Comparison of ENCODE assay signal across 8 cellular contexts in the genomic region with DNA sequence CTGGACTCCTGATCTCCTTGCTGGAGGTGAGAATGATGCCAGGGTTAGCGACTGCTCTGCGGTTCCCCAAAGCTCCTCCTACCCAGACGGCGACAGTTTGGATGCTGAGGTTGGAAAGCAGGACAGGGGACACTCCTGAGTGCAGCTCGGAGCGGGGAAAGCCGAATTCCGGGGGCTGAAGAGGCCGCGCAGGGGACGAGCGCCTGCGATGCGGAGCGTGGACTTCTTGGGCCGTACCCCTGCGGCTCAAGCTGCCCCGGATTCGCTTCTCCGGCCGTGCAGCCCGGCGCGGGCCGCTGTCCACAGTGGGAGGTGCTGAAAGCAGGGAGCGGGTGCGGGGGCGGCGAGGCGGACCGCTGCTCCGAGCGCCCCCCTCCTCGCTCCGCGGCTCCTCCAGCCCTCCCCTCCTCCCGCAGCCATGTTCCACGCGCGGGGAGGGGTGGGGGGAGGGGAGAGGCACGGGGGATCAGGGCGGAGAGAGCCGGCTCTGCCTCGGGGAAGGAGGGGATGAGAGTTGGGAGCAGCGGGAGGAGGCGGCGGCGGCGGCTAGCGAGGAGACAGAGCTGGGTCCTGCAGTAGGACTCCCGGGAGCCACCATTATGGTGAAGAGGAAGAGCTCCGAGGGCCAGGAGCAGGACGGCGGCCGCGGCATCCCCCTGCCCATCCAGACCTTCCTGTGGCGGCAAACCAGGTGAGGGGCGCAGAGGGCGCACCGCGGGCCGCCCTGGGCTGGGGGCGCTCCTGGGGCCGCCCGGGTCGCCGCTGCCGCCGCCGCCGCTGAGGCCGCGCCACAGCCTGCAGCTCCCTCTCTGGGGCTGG. TPM values are rescaled to one million over a fixed set of nuclear protein-coding genes. Genes with fewer than 3 reads are reported as not detected.
A peak's percentile ranks its signal among the peaks of the same experiment; 100 is the strongest.
DNase-seq lines count a peak whose midpoint lies in the region; ATAC-seq and TF ChIP-seq lines count a peak whose summit lies in the region.

A gene with protein sequence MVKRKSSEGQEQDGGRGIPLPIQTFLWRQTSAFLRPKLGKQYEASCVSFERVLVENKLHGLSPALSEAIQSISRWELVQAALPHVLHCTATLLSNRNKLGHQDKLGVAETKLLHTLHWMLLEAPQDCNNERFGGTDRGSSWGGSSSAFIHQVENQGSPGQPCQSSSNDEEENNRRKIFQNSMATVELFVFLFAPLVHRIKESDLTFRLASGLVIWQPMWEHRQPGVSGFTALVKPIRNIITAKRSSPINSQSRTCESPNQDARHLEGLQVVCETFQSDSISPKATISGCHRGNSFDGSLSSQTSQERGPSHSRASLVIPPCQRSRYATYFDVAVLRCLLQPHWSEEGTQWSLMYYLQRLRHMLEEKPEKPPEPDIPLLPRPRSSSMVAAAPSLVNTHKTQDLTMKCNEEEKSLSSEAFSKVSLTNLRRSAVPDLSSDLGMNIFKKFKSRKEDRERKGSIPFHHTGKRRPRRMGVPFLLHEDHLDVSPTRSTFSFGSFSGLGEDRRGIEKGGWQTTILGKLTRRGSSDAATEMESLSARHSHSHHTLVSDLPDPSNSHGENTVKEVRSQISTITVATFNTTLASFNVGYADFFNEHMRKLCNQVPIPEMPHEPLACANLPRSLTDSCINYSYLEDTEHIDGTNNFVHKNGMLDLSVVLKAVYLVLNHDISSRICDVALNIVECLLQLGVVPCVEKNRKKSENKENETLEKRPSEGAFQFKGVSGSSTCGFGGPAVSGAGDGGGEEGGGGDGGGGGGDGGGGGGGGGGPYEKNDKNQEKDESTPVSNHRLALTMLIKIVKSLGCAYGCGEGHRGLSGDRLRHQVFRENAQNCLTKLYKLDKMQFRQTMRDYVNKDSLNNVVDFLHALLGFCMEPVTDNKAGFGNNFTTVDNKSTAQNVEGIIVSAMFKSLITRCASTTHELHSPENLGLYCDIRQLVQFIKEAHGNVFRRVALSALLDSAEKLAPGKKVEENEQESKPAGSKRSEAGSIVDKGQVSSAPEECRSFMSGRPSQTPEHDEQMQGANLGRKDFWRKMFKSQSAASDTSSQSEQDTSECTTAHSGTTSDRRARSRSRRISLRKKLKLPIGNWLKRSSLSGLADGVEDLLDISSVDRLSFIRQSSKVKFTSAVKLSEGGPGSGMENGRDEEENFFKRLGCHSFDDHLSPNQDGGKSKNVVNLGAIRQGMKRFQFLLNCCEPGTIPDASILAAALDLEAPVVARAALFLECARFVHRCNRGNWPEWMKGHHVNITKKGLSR (N-terminal part only) (plus strand): TSS at position 359 of the 819 bp plus-strand sequence. CDS start 241 bp downstream, at position 600.

- WGBS in testis, 2 donors: 2 to 3% methylated on average over 26 to 66 of the region's 73 CpGs

- TF ChIP-seq POLR2A in testis (IDR thresholded peaks at IDR 0.05): no peak

- H3K36me3 ChIP-seq in testis (ENCODE audit: low read depth, missing control alignments): no peaks in the 10 kb centered on the region

- H3K4me3 ChIP-seq in testis: peak within 1 kb of the TSS; percentile 62 to 71

- TF ChIP-seq CTCF in VCaP (conservative IDR thresholded peaks at IDR 0.05) (no peak; the same call in none of the 2 replicates), testis (IDR thresholded peaks at IDR 0.05) (no peak)

- intact Hi-C loops in testis (cut with DNase I; ENCODE audit: low total_unique reads): no loop called here

- peaks cover 5% of the 10 kb centered on the region for H3K4me1 ChIP-seq in testis

- ATAC-seq in esophagus mucosa: peak; percentile 77

- DNase-seq in activated T-cell treated with anti-CD3 and anti-CD28 coated beads for 48 hours (ENCODE audit: low read depth) (peak; percentile 11), activated T-cell treated with anti-CD3 and anti-CD28 coated beads for 4 hours (no peak), LHCN-M2 (ENCODE audit: low read depth) (peak; percentile 40), mesenteric fat pad (ENCODE audit: low spot score) (peak; percentile 90), testis (peak; percentile 89), NCI-H187 treated with DMSO at 0.1 percent for 48 hours (lab: John Stamatoyannopoulos, UW) (no peak)

- H3K27me3 ChIP-seq in testis: no peaks in the 10 kb centered on the region

- no peaks in the 10 kb centered on the region for H3K9me3 ChIP-seq in testis

- H3K27ac ChIP-seq in VCaP (peak within 1 kb of the TSS; percentile 98), testis (peak within 1 kb of the TSS; percentile 64)

RNA-seq across cellular contexts. Expression of the gene that starts here (rescaled TPM):
- total RNA-seq in LHCN-M2 (2014; rRNA removed): not detected in 2 replicates
- not detected for polyA plus RNA-seq in LHCN-M2 (2012)
- total RNA-seq in esophagus mucosa: 0.04 TPM
- total RNA-seq in mesenteric fat pad: not detected
- 10 to 100 TPM; 34.8 to 46.1 TPM for total RNA-seq in testis
- polyA plus RNA-seq in testis (ENCODE audit: insufficient read depth, low read depth, low replicate concordance): 8.2 TPM

Comparison
In these comparisons a context has a peak if more than half of its experiments do, and no peak if none do; other contexts are left out.
1. RNA of the gene that starts here (total RNA-seq): 34.8 to 46.1 TPM in testis; 0.04 TPM in esophagus mucosa (single experiment), not detected in LHCN-M2 and not detected in mesenteric fat pad (single experiment); every median in the first group is over 10 times any median in the second.
2. DNase-seq: peak in activated T-cell treated with anti-CD3 and anti-CD28 coated beads for 48 hours (single experiment) and testis (single experiment); none in activated T-cell treated with anti-CD3 and anti-CD28 coated beads for 4 hours (single experiment) and NCI-H187 treated with DMSO at 0.1 percent for 48 hours (single experiment).
3. Peak in DNase-seq in LHCN-M2; RNA of the gene not detected or under 1 TPM.
4. Peak in ATAC-seq in esophagus mucosa; RNA of the gene not detected or under 1 TPM.
5. Peak in DNase-seq in mesenteric fat pad; RNA of the gene not detected or under 1 TPM.